ENCODE assay signal across 2 cellular contexts in the genomic region with DNA sequence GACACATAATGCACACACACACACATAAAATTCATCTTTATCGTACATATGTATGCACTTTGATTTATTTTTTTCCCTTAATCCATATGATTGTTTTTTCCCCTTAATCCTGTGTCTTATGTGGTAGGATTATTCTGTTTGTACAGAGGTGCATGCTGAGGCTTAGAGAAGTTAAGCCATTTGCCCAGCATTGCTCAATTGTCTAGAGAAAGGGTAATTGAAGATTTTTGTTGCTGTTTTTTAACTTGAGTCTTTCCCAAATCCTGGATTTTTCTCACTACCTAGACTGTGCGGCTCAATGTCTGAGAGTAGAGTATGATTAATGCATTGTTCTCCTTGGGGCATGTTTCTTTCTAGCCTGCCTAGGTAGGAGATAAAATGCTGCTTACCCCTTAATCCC.
TF ChIP-seq lines count a peak whose summit lies in the region.

No MANE protein-coding gene starts in this region.

TF ChIP-seq in endothelial cell of umbilical vein, 7 proteins besides CTCF, POLR2A, EP300 and RAD21:
- TF ChIP-seq POLR2AphosphoS5 (IDR thresholded peaks at IDR 0.05; ENCODE audit: insufficient read depth, low read depth, low read length) = no peak
- TF ChIP-seq MYC (IDR thresholded peaks at IDR 0.05; ENCODE audit: low read depth, low read length) = no peak
- no peak for TF ChIP-seq JUN (IDR thresholded peaks at IDR 0.05; ENCODE audit: borderline replicate concordance, insufficient read depth, insufficient read length, low read depth)
- TF ChIP-seq FOS (IDR thresholded peaks at IDR 0.05; ENCODE audit: borderline replicate concordance, insufficient read depth, low read length) = no peak
- no peak for TF ChIP-seq EZH2 (IDR thresholded peaks at IDR 0.05; ENCODE audit: borderline replicate concordance, low read depth, low read length, severe bottlenecking)
- no peak for TF ChIP-seq GATA2 (IDR thresholded peaks at IDR 0.05; ENCODE audit: insufficient read depth, insufficient read length, low read depth, low read length)
- TF ChIP-seq MAX (IDR thresholded peaks at IDR 0.05; ENCODE audit: insufficient read depth, insufficient read length) = no peak

TF ChIP-seq in HepG2, 621 proteins besides CTCF, POLR2A, EP300 and RAD21:
- TF ChIP-seq KDM2A (CRISPR knock-in tag; IDR thresholded peaks at IDR 0.05; ENCODE audit: borderline replicate concordance, low read depth) (no peak), SKIL (CRISPR knock-in tag; IDR thresholded peaks at IDR 0.05; ENCODE audit: borderline replicate concordance) (no peak), ZNF597 (CRISPR knock-in tag; IDR thresholded peaks at IDR 0.05) (no peak), RAD51 (IDR thresholded peaks at IDR 0.05; ENCODE audit: borderline replicate concordance) (no peak), ZNF841 (CRISPR knock-in tag; IDR thresholded peaks at IDR 0.05; ENCODE audit: borderline replicate concordance) (no peak), HOXD1 (CRISPR knock-in tag; IDR thresholded peaks at IDR 0.05) (no peak), ZBTB38 (CRISPR knock-in tag; IDR thresholded peaks at IDR 0.05) (no peak), ZNF546 (CRISPR knock-in tag; conservative IDR thresholded peaks at IDR 0.05) (no peak), ZNF737 (CRISPR knock-in tag; IDR thresholded peaks at IDR 0.05; ENCODE audit: borderline replicate concordance) (no peak), SNRNP70 (IDR thresholded peaks at IDR 0.05; ENCODE audit: low read depth, low read length) (no peak), ZNF367 (CRISPR knock-in tag; IDR thresholded peaks at IDR 0.05; ENCODE audit: borderline replicate concordance) (no peak), TBP (CRISPR knock-in tag; IDR thresholded peaks at IDR 0.05) (no peak), ZSCAN9 (CRISPR knock-in tag; IDR thresholded peaks at IDR 0.05; ENCODE audit: borderline replicate concordance) (no peak), MLXIP (CRISPR knock-in tag; IDR thresholded peaks at IDR 0.05; ENCODE audit: borderline replicate concordance) (no peak)
